32 cellular contexts compared by ENCODE assay signal in the genomic region with DNA sequence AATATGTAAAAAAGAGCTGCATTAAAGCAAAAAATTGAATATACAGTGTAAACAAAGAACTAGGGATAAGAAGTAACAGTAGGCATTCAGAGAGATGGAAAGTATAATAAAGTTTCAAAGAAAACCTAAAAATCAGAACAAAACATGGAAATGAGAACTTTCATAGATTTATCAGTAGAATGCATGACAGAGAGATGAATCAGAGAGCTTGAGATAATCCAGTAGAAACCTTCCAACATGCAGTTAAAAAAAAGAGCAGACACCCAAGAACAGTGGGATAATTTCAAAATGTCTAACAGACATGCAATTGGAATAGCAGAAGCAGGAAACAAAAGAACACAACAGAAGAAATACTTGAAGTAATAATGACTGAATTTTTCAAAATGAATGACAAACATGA.
"Had no signal": no experiment of that assay in that cellular context is flagged by ENCODE, and none has a peak within 500 bp of the region (broad histone marks: within the 10 kb centered on the region; RNA-seq: fewer than 3 reads in every experiment).

No MANE protein-coding gene starts in this region.

- H3K9me3 ChIP-seq: ascending aorta, body of pancreas, Peyer's patch, SJSA1 had no signal

- H3K4me3 ChIP-seq: ascending aorta, body of pancreas, cardiac muscle cell, Peyer's patch, SJSA1 had no signal

- H3K27me3 ChIP-seq: ascending aorta, body of pancreas, cardiac muscle cell, Peyer's patch, SJSA1 had no signal

- H3K27ac Mint-ChIP-seq: activated CD4-positive, alpha-beta T cell treated with anti-CD3 and anti-CD28 coated beads, Interleukin-2, amount 10 ng/mL, durations not matched to agents 24 days and 14 days; activated CD8-positive, alpha-beta T cell treated with anti-CD3 and anti-CD28 coated beads for 36 hours; activated naive CD4-positive, alpha-beta T cell treated with anti-CD3 and anti-CD28 coated beads for 36 hours; activated naive CD8-positive, alpha-beta T cell; activated naive CD8-positive, alpha-beta T cell treated with anti-CD3 and anti-CD28 coated beads, Interleukin-2, amount 50 U/mL, for 24 hours; activated T-helper 1 cell treated with anti-CD3 and anti-CD28 coated beads, Interleukin-12 subunit alpha, Interleukin-12 subunit beta, Interleukin-2, Interleukin-4 antibody, amounts not matched to agents 30 ng/mL and 10 ng/mL and 1 ng/mL, durations not matched to agents 14 hours and 24 hours and 36 hours had no signal

- ATAC-seq: activated CD8-positive, alpha-beta T cell treated with anti-CD3 and anti-CD28 coated beads for 36 hours; activated naive CD8-positive, alpha-beta T cell treated with anti-CD3 and anti-CD28 coated beads, Interleukin-2, amount 50 U/mL, for 24 hours; activated T-cell treated with anti-CD3 and anti-CD28 coated beads, Interleukin-2, amount 50 U/mL, for 4 hours; body of pancreas; PC-3 had no signal

- H3K4me1 ChIP-seq: ascending aorta, body of pancreas, Peyer's patch, SJSA1 had no signal

- H3K36me3 Mint-ChIP-seq: activated naive CD8-positive, alpha-beta T cell had no signal

- DNase-seq: activated CD4-positive, alpha-beta T cell treated with anti-CD3 and anti-CD28 coated beads, Interleukin-2, amount 10 ng/mL, durations not matched to agents 24 days and 14 days; activated CD4-positive, alpha-beta T cell treated with anti-CD3 and anti-CD28 coated beads, Interleukin-2, amount 50 U/mL, for 4 hours; activated CD4-positive, CD25-positive, alpha-beta regulatory T cell; activated CD8-positive, alpha-beta T cell treated with anti-CD3 and anti-CD28 coated beads for 36 hours; activated gamma-delta T cell treated with Interleukin-2 at 50 U/mL for 16 hours; activated naive CD4-positive, alpha-beta T cell treated with anti-CD3 and anti-CD28 coated beads for 36 hours; activated naive CD8-positive, alpha-beta T cell treated with anti-CD3 and anti-CD28 coated beads, Interleukin-2, amount 50 U/mL, for 24 hours; activated T-cell treated with anti-CD3 and anti-CD28 coated beads, Interleukin-2, amount 50 U/mL, for 4 hours; amygdala; body of pancreas; Karpas-422; KBM-7; NCI-H1105; NCI-H1417 treated with DMSO at 0.1 percent for 48 hours; NCI-H187 treated with DMSO at 0.1 percent for 48 hours; NCI-H2081; NCI-H2171 treated with DMSO at 0.1 percent for 48 hours; NCI-H2227 treated with DMSO at 0.1 percent for 48 hours; NCI-H524 treated with DMSO at 0.1 percent for 48 hours; NK-92 treated with Interleukin-12 subunit alpha and Interleukin-12 subunit beta, amount 100 ng/mL, for 24 hours; PC-3; Peyer's patch; RPMI8226; SHP77 treated with DMSO at 0.1 percent for 48 hours; SW 1271; T1000; WERI-Rb-1 had no signal

- H3K36me3 ChIP-seq: ascending aorta, cardiac muscle cell, Peyer's patch, SJSA1, WERI-Rb-1 had no signal
